In the genomic region with DNA sequence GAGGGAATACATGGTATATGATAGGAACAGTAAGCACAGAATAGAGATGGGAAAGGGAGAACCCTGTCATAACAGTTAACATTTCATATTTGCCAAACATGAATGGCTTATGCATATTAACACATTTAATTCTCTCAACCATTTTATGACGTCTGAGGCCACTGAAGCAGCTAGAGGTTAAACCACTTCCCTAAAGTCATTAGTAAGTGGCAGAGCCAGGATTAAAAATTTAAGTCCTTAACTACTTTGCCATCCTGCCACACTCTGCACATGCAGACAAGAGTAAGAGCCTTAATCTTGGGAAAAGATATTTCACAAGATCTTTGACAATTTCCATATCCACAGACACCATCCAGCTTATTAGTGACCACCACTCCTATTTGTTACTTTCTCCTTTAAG, we compare ENCODE assay signal across 20 cellular contexts. TPM values are rescaled to one million over a fixed set of nuclear protein-coding genes. Genes with fewer than 3 reads are reported as not detected.
DNase-seq lines count a peak whose midpoint lies in the region; ATAC-seq and TF ChIP-seq lines count a peak whose summit lies in the region.
"Had no signal": no experiment of that assay in that cellular context is flagged by ENCODE, and none has a peak within 500 bp of the region (broad histone marks: within the 10 kb centered on the region; RNA-seq: fewer than 3 reads in every experiment).

No MANE protein-coding gene starts in this region.

- H3K27ac ChIP-seq in prostate gland: no peak overlapping the region
- no peak overlapping the region for H3K27ac ChIP-seq in stomach
- H3K27ac ChIP-seq: gastrocnemius medialis, suprapubic skin, WERI-Rb-1 had no signal

- H3K27ac Mint-ChIP-seq in activated naive CD4-positive, alpha-beta T cell treated with anti-CD3 and anti-CD28 coated beads, Interleukin-2, amount 50 U/mL, for 24 hours: peak overlapping the region; percentile 24
- H3K27ac Mint-ChIP-seq in activated naive CD8-positive, alpha-beta T cell treated with anti-CD3 and anti-CD28 coated beads for 36 hours: peak overlapping the region; percentile 8
- H3K27ac Mint-ChIP-seq in stimulated activated effector memory CD8-positive, alpha-beta T cell treated with anti-CD3 and anti-CD28 coated beads, Interleukin-12 subunit alpha, Interleukin-12 subunit beta, amount 100 ng/mL, for 72 hours: peak overlapping the region; percentile 8
- H3K27ac Mint-ChIP-seq: dendritic cell treated with granulocyte-macrophage colony-stimulating factor and Interleukin-4, amounts not matched to agents 40 ng/mL and 50 ng/mL, for 4 days had no signal

- no peak for TF ChIP-seq EP300 in stomach (IDR thresholded peaks at IDR 0.05)

- H3K27me3 ChIP-seq in prostate gland (replicated peaks; ENCODE audit: insufficient read depth) (no peaks in the 10 kb centered on the region), stomach (no peaks in the 10 kb centered on the region)
- H3K27me3 ChIP-seq: gastrocnemius medialis, suprapubic skin had no signal

- ATAC-seq in stimulated activated effector memory CD8-positive, alpha-beta T cell treated with anti-CD3 and anti-CD28 coated beads, Interleukin-12 subunit alpha, Interleukin-12 subunit beta, amount 100 ng/mL, for 72 hours: no peak
- ATAC-seq: gastrocnemius medialis, left colon had no signal

- H3K9me3 ChIP-seq in prostate gland (no peaks in the 10 kb centered on the region), stomach (no peaks in the 10 kb centered on the region)
- H3K9me3 ChIP-seq: gastrocnemius medialis, suprapubic skin had no signal

- no peaks in the 10 kb centered on the region for H3K9me3 Mint-ChIP-seq in activated naive CD4-positive, alpha-beta T cell treated with anti-CD3 and anti-CD28 coated beads, Interleukin-2, amount 50 U/mL, for 24 hours
- H3K9me3 Mint-ChIP-seq in activated naive CD8-positive, alpha-beta T cell treated with anti-CD3 and anti-CD28 coated beads for 36 hours: no peaks in the 10 kb centered on the region
- H3K9me3 Mint-ChIP-seq in stimulated activated effector memory CD8-positive, alpha-beta T cell treated with anti-CD3 and anti-CD28 coated beads, Interleukin-12 subunit alpha, Interleukin-12 subunit beta, amount 100 ng/mL, for 72 hours: no peaks in the 10 kb centered on the region
- H3K9me3 Mint-ChIP-seq: dendritic cell treated with granulocyte-macrophage colony-stimulating factor and Interleukin-4, amounts not matched to agents 40 ng/mL and 50 ng/mL, for 4 days had no signal

- H3K36me3 ChIP-seq in prostate gland (no peaks in the 10 kb centered on the region), stomach (peaks cover 0 to 36% (median 33%) of the 10 kb centered on the region in 4 donors)
- H3K36me3 ChIP-seq: WERI-Rb-1 had no signal

- TF ChIP-seq CTCF in prostate gland (IDR thresholded peaks at IDR 0.05): no peak
- TF ChIP-seq CTCF in stomach (IDR thresholded peaks at IDR 0.05): no peak

- no peaks in the 10 kb centered on the region for H3K27me3 Mint-ChIP-seq in activated naive CD4-positive, alpha-beta T cell treated with anti-CD3 and anti-CD28 coated beads, Interleukin-2, amount 50 U/mL, for 24 hours
- no peaks in the 10 kb centered on the region for H3K27me3 Mint-ChIP-seq in activated naive CD8-positive, alpha-beta T cell treated with anti-CD3 and anti-CD28 coated beads for 36 hours
- H3K27me3 Mint-ChIP-seq: dendritic cell treated with granulocyte-macrophage colony-stimulating factor and Interleukin-4, amounts not matched to agents 40 ng/mL and 50 ng/mL, for 4 days had no signal

- peaks cover 8% of the 10 kb centered on the region for H3K4me1 ChIP-seq in prostate gland (replicated peaks)
- H3K4me1 ChIP-seq in stomach: peaks cover 14 to 37% (median 23%) of the 10 kb centered on the region in 4 donors

- no peak overlapping the region for H3K4me3 ChIP-seq in prostate gland
- H3K4me3 ChIP-seq in stomach: no peak overlapping the region
- H3K4me3 ChIP-seq: gastrocnemius medialis, suprapubic skin had no signal

- H3K36me3 Mint-ChIP-seq in activated naive CD4-positive, alpha-beta T cell treated with anti-CD3 and anti-CD28 coated beads, Interleukin-2, amount 50 U/mL, for 24 hours: peaks cover 13% of the 10 kb centered on the region
- H3K36me3 Mint-ChIP-seq in activated naive CD8-positive, alpha-beta T cell treated with anti-CD3 and anti-CD28 coated beads for 36 hours: peaks cover 9% of the 10 kb centered on the region
- peaks cover 33% of the 10 kb centered on the region for H3K36me3 Mint-ChIP-seq in stimulated activated effector memory CD8-positive, alpha-beta T cell treated with anti-CD3 and anti-CD28 coated beads, Interleukin-12 subunit alpha, Interleukin-12 subunit beta, amount 100 ng/mL, for 72 hours

- WGBS in prostate gland: 76% methylated on average over 1 of the region's 1 CpG
- WGBS in stomach, 5 donors: 66 to 79% (median 69%) methylated on average over 1 of the region's 1 CpG

- DNase-seq in activated naive CD4-positive, alpha-beta T cell treated with anti-CD3 and anti-CD28 coated beads, Interleukin-2, amount 50 U/mL, for 16 hours: no peak
- DNase-seq in NAMALWA (ENCODE audit: low spot score) (peak; percentile 46), prostate gland (ENCODE audit: low spot score) (no peak), stomach (no peak), NCI-H146 treated with DMSO at 0.1 percent for 48 hours (lab: John Stamatoyannopoulos, UW; ENCODE audit: unreplicated experiment) (no peak)
- DNase-seq in activated naive CD8-positive, alpha-beta T cell treated with anti-CD3 and anti-CD28 coated beads for 36 hours: no peak
- no peak for DNase-seq in stimulated activated effector memory CD8-positive, alpha-beta T cell treated with anti-CD3 and anti-CD28 coated beads, Interleukin-12 subunit alpha, Interleukin-12 subunit beta, amount 100 ng/mL, for 72 hours (ENCODE audit: low spot score in 2 of 2)
- DNase-seq: activated CD8-positive, alpha-beta memory T cell treated with anti-CD3 and anti-CD28 coated beads for 24 hours; erythroblast; gastrocnemius medialis; GDM1; left colon; NCI-H1092 treated with DMSO at 0.1 percent for 48 hours; NCI-H526 treated with DMSO at 0.1 percent for 48 hours; stimulated activated CD4-positive, alpha-beta T cell treated with anti-CD3 and anti-CD28 coated beads, Interleukin-2, amount 100 ng/mL, for 24 hours; WERI-Rb-1 had no signal

- H3K4me3 Mint-ChIP-seq in activated naive CD4-positive, alpha-beta T cell treated with anti-CD3 and anti-CD28 coated beads, Interleukin-2, amount 50 U/mL, for 24 hours: no peak overlapping the region
- H3K4me3 Mint-ChIP-seq in activated naive CD8-positive, alpha-beta T cell treated with anti-CD3 and anti-CD28 coated beads for 36 hours: no peak overlapping the region
- H3K4me3 Mint-ChIP-seq in stimulated activated effector memory CD8-positive, alpha-beta T cell treated with anti-CD3 and anti-CD28 coated beads, Interleukin-12 subunit alpha, Interleukin-12 subunit beta, amount 100 ng/mL, for 72 hours: no peak overlapping the region
- H3K4me3 Mint-ChIP-seq: dendritic cell treated with granulocyte-macrophage colony-stimulating factor and Interleukin-4, amounts not matched to agents 40 ng/mL and 50 ng/mL, for 4 days had no signal

- TF ChIP-seq POLR2A in prostate gland (IDR thresholded peaks at IDR 0.05) (no peak), stomach (IDR thresholded peaks at IDR 0.05) (no peak)

- H3K4me1 Mint-ChIP-seq in activated naive CD4-positive, alpha-beta T cell treated with anti-CD3 and anti-CD28 coated beads, Interleukin-2, amount 50 U/mL, for 24 hours: peaks cover 37% of the 10 kb centered on the region
- H3K4me1 Mint-ChIP-seq in activated naive CD8-positive, alpha-beta T cell treated with anti-CD3 and anti-CD28 coated beads for 36 hours: peaks cover 13% of the 10 kb centered on the region
- H3K4me1 Mint-ChIP-seq in stimulated activated effector memory CD8-positive, alpha-beta T cell treated with anti-CD3 and anti-CD28 coated beads, Interleukin-12 subunit alpha, Interleukin-12 subunit beta, amount 100 ng/mL, for 72 hours: peaks cover 38% of the 10 kb centered on the region

- intact Hi-C loops in prostate gland (cut with DNase I) (no loop called here), stomach (cut with DNase I; ENCODE audit: low total_unique reads) (no loop called here)

RNA-seq across cellular contexts. Expression of a gene that starts 2.1 kb away (rescaled TPM):
- 1 to 10 TPM; 6.4 to 7.1 TPM for total RNA-seq in activated naive CD8-positive, alpha-beta T cell treated with anti-CD3 and anti-CD28 coated beads for 36 hours
- total RNA-seq in prostate gland: 10 to 100 TPM in 1 of 2 donors, 1 to 10 TPM in 1; 7.3 to 13.1 TPM
- 10 to 100 TPM in 3 of 5 donors, 1 to 10 TPM in 2; 4.5 to 31.7 (median 11.0) TPM for total RNA-seq in stomach
- 10 to 100 TPM in 2 of 3 donors, 1 to 10 TPM in 1; 8.0 to 12.7 (median 11.5) TPM for polyA plus RNA-seq in stomach

RNA-seq across cellular contexts. Expression of a gene that starts 2.2 kb away (rescaled TPM):
- 1 to 10 TPM; 5.6 to 7.5 TPM for total RNA-seq in activated naive CD8-positive, alpha-beta T cell treated with anti-CD3 and anti-CD28 coated beads for 36 hours
- 10 to 100 TPM; 19.0 to 26.5 TPM for total RNA-seq in prostate gland
- 10 to 100 TPM in 3 of 5 donors, 1 to 10 TPM in 2; 3.8 to 19.3 (median 10.3) TPM for total RNA-seq in stomach
- 1 to 10 TPM; 1.3 to 5.8 (median 1.8) TPM for polyA plus RNA-seq in stomach

RNA-seq across cellular contexts. Expression of a gene that starts 15.4 kb away (rescaled TPM):
- total RNA-seq in activated naive CD8-positive, alpha-beta T cell treated with anti-CD3 and anti-CD28 coated beads for 36 hours: 1 to 10 TPM; 1.0 to 1.3 TPM
- total RNA-seq in prostate gland: 1 to 10 TPM in 1 of 2 donors, not detected in 1; 4.5 TPM
- 1 to 10 TPM in 3 of 5 donors, not detected in 2; 1.8 to 5.9 (median 5.1) TPM for total RNA-seq in stomach
- 1 to 10 TPM; 1.5 to 3.4 (median 2.4) TPM for polyA plus RNA-seq in stomach
- total RNA-seq: gastrocnemius medialis, osteoblast had no signal

RNA-seq across cellular contexts. Expression of a gene that starts 24.0 kb away (rescaled TPM):
- 10 to 100 TPM; 56.8 to 61.2 TPM for total RNA-seq in activated naive CD8-positive, alpha-beta T cell treated with anti-CD3 and anti-CD28 coated beads for 36 hours
- total RNA-seq in prostate gland (10 to 100 TPM; 16.0 to 28.7 TPM), stomach (100 to 1,000 TPM in 1 of 5 donors, 10 to 100 TPM in 3, 1 to 10 TPM in 1; 2.0 to 132 (median 37.9) TPM)
- polyA plus RNA-seq in stomach: 10 to 100 TPM; 22.4 to 48.8 (median 29.0) TPM

RNA-seq across cellular contexts. Expression of a gene that starts 24.1 kb away (rescaled TPM):
- total RNA-seq in activated naive CD8-positive, alpha-beta T cell treated with anti-CD3 and anti-CD28 coated beads for 36 hours: 10 to 100 TPM; 35.8 to 38.0 TPM
- total RNA-seq in prostate gland (10 to 100 TPM; 24.1 to 37.3 TPM), stomach (10 to 100 TPM in 4 of 5 donors, 1 to 10 TPM in 1; 1.4 to 97.4 (median 38.4) TPM)
- 10 to 100 TPM; 20.7 to 24.7 (median 21.4) TPM for polyA plus RNA-seq in stomach
